Comparison of ENCODE assay signal across 8 cellular contexts in the genomic region with DNA sequence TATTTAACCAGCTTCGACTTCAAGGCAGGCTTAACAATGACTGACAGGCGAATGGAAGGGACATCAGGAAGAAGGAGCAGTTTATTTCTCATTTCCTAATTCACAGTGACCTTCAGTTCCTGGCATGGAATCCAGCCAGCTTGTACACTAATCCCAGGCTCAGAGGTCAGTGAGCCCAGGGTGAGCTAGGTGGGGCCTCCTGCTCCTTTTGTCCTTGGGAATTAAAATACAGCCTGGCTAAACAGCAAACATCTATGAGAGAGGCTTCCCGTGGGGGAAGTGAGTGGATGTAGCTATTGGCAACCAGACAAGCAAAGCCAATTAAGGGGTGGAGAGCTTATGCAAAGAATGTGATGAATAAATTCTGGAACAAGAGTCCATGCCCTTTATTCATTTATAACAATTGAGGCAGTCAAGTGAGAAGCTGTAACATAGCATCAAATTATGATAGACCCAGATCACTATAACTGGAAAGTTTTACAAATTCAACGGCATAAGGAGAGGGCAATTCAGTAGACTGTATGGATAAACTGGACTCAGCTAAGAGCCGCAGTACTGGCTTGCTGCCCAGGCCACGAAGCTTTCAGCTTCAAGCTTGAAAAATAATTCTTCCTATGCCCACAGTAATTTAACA. TPM values are rescaled to one million over a fixed set of nuclear protein-coding genes. Genes with fewer than 3 reads are reported as not detected.
DNase-seq lines count a peak whose midpoint lies in the region; ATAC-seq and TF ChIP-seq lines count a peak whose summit lies in the region.

No MANE protein-coding gene starts in this region.

- H3K9me2 ChIP-seq in OCI-LY7 (ENCODE audit: insufficient read depth, low read length), result no peaks in the 10 kb centered on the region

- DNase-seq in HFFc6 (peak; percentile 68), NT2/D1 (ENCODE audit: low read depth, low spot score) (peak; percentile 58), endothelial cell (ENCODE audit: low spot score) (no peak), NCI-H2171 treated with DMSO at 0.1 percent for 48 hours (lab: John Stamatoyannopoulos, UW) (no peak), OCI-LY7 (ENCODE audit: low spot score) (no peak)
- DNase-seq in naive thymus-derived CD4-positive, alpha-beta T cell, result no peak

- TF ChIP-seq CTCF in HFFc6 (IDR thresholded peaks at IDR 0.05) (no peak), endothelial cell (IDR thresholded peaks at IDR 0.05; ENCODE audit: unreplicated experiment) (no peak), OCI-LY7 (conservative IDR thresholded peaks at IDR 0.05; ENCODE audit: low read length) (no peak)

- CTCF ChIA-PET in naive thymus-derived CD4-positive, alpha-beta T cell (lab: Charles Lee), result interaction anchor here (1.1 to 4.9 kb wide), 5 partner anchors 9 to 60 kb away, joined by 3 to 32 read pairs (median 4); a partner anchor contains a TSS
- CTCF ChIA-PET in OCI-LY7 (lab: Charles Lee; ENCODE audit: unreplicated experiment), result no interaction called here

- peak overlapping the region; percentile 93 for H3K27ac Mint-ChIP-seq in HFFc6
- H3K27ac Mint-ChIP-seq in endothelial cell (ENCODE audit: unreplicated experiment), result peak overlapping the region; percentile 59
- H3K27ac Mint-ChIP-seq in naive thymus-derived CD4-positive, alpha-beta T cell, result peak overlapping the region in 7 of 9 donors; percentile 90 to 100 (median 93)

- H3K9ac ChIP-seq in NT2/D1 (ENCODE audit: insufficient read length, low read depth), result no peak overlapping the region

- no peak overlapping the region for H3K4me2 ChIP-seq in OCI-LY7 (ENCODE audit: low read length)

- peak overlapping the region; percentile 59 for H3K27ac ChIP-seq in naive thymus-derived CD4-positive, alpha-beta T cell (ENCODE audit: low read depth, low read length)
- no peak overlapping the region for H3K27ac ChIP-seq in OCI-LY7 (ENCODE audit: low read depth, low read length, poor library complexity, severe bottlenecking)

- H3K27me3 Mint-ChIP-seq in HFFc6 (ENCODE audit: insufficient read depth), result peaks cover 21% of the 10 kb centered on the region
- peaks cover 3% of the 10 kb centered on the region for H3K27me3 Mint-ChIP-seq in endothelial cell (ENCODE audit: unreplicated experiment)
- H3K27me3 Mint-ChIP-seq in naive thymus-derived CD4-positive, alpha-beta T cell, result no peaks in the 10 kb centered on the region

- POLR2A ChIA-PET in naive thymus-derived CD4-positive, alpha-beta T cell (lab: Charles Lee), result interaction anchor here (0.6 to 15.9 kb wide), 10 partner anchors 8 to 58 kb away, joined by 3 to 210 read pairs (median 4); a partner anchor contains a TSS
- POLR2A ChIA-PET in OCI-LY7 (lab: Charles Lee), result interaction anchor here (0.6 to 3.2 kb wide), 7 partner anchors 9 to 144 kb away, joined by 3 to 20 read pairs (median 4); no protein-coding TSS in a partner anchor

- H3K27me3 ChIP-seq in NT2/D1 (ENCODE audit: insufficient read depth, insufficient read length), result no peaks in the 10 kb centered on the region
- H3K27me3 ChIP-seq in naive thymus-derived CD4-positive, alpha-beta T cell (ENCODE audit: control insufficient read depth in 2 of 2, insufficient read depth in 2 of 2, low read length in 2 of 2), result no peaks in the 10 kb centered on the region

- H3K36me3 Mint-ChIP-seq in HFFc6 (ENCODE audit: low read depth) (peaks cover 78% of the 10 kb centered on the region), endothelial cell (ENCODE audit: low read depth, unreplicated experiment) (peaks cover 28% of the 10 kb centered on the region)
- H3K36me3 Mint-ChIP-seq in naive thymus-derived CD4-positive, alpha-beta T cell, result peaks cover 13 to 67% (median 52%) of the 10 kb centered on the region in 5 donors

- no peaks in the 10 kb centered on the region for H3K79me2 ChIP-seq in OCI-LY7 (ENCODE audit: insufficient read depth, low read depth, low read length)

- no TSS peak for BruUV-seq in OCI-LY7 (replicated peaks; lab: Mats Ljungman, UMichigan)

- no peak overlapping the region for H2AFZ ChIP-seq in OCI-LY7 (ENCODE audit: low read length)

- peaks cover 11% of the 10 kb centered on the region; the same call in 1 of the 2 replicates for H3K9me3 ChIP-seq in NT2/D1 (ENCODE audit: insufficient read depth, low read length)
- H3K9me3 ChIP-seq in naive thymus-derived CD4-positive, alpha-beta T cell (ENCODE audit: control insufficient read depth in 2 of 3, low read length in 3 of 3), result no peaks in the 10 kb centered on the region
- no peaks in the 10 kb centered on the region for H3K9me3 ChIP-seq in OCI-LY7 (ENCODE audit: low read length)

- no peak for ATAC-seq in naive thymus-derived CD4-positive, alpha-beta T cell
- no peak for ATAC-seq in GM19351 (IDR thresholded peaks at IDR 0.05; ENCODE audit: unreplicated experiment)
- no peak for ATAC-seq in GM19397 (IDR thresholded peaks at IDR 0.05; ENCODE audit: unreplicated experiment)

- peaks cover 5% of the 10 kb centered on the region for H3K4me1 ChIP-seq in NT2/D1 (ENCODE audit: insufficient read depth, insufficient read length)
- H3K4me1 ChIP-seq in naive thymus-derived CD4-positive, alpha-beta T cell (ENCODE audit: control insufficient read depth in 2 of 2, insufficient read depth in 2 of 2, low read length in 2 of 2), result peaks cover 69 to 86% of the 10 kb centered on the region in 2 donors
- peaks cover 14% of the 10 kb centered on the region for H3K4me1 ChIP-seq in OCI-LY7 (ENCODE audit: insufficient read depth, low read length, poor library complexity, severe bottlenecking)

- H3K4me3 ChIP-seq in NT2/D1 (ENCODE audit: insufficient read length, low read depth) (no peak overlapping the region), OCI-LY7 (ENCODE audit: low read depth, low read length, poor library complexity, severe bottlenecking) (no peak overlapping the region)
- no peak overlapping the region for H3K4me3 ChIP-seq in naive thymus-derived CD4-positive, alpha-beta T cell (ENCODE audit: low read length)

- intact Hi-C loops in naive thymus-derived CD4-positive, alpha-beta T cell (cut with micrococcal nuclease), result loop anchor here in 1 of 2 donors (1.0 kb wide), 1 partner anchor 8 kb away; no protein-coding TSS in a partner anchor
- intact Hi-C loops in OCI-LY7 (cut with micrococcal nuclease; ENCODE audit: unreplicated experiment), result no loop called here

- H3K4me1 Mint-ChIP-seq in HFFc6 (ENCODE audit: low read depth), result peaks cover 86% of the 10 kb centered on the region
- H3K4me1 Mint-ChIP-seq in endothelial cell (ENCODE audit: unreplicated experiment), result peaks cover 50% of the 10 kb centered on the region
- H3K4me1 Mint-ChIP-seq in naive thymus-derived CD4-positive, alpha-beta T cell, result peaks cover 48 to 100% (median 96%) of the 10 kb centered on the region in 7 donors

- H3K9me3 Mint-ChIP-seq in HFFc6 (no peaks in the 10 kb centered on the region; the same call in 1 of the 2 replicates), endothelial cell (ENCODE audit: unreplicated experiment) (no peaks in the 10 kb centered on the region)
- peaks cover 0 to 6% (median 0%) of the 10 kb centered on the region in 11 donors for H3K9me3 Mint-ChIP-seq in naive thymus-derived CD4-positive, alpha-beta T cell

- H4K20me1 ChIP-seq in OCI-LY7 (ENCODE audit: insufficient read depth, low read length), result no peaks in the 10 kb centered on the region

- H3K4me3 Mint-ChIP-seq in HFFc6, result peak overlapping the region; percentile 36; the same call in 1 of the 2 replicates
- H3K4me3 Mint-ChIP-seq in endothelial cell (ENCODE audit: unreplicated experiment), result no peak overlapping the region
- H3K4me3 Mint-ChIP-seq in naive thymus-derived CD4-positive, alpha-beta T cell, result peak overlapping the region in 9 of 10 donors; percentile 4 to 58 (median 39)

- H3K36me3 ChIP-seq in NT2/D1 (ENCODE audit: insufficient read depth, insufficient read length, low read length) (peaks cover 83% of the 10 kb centered on the region), OCI-LY7 (ENCODE audit: insufficient read depth, low read length) (peaks cover 88% of the 10 kb centered on the region)
- H3K36me3 ChIP-seq in naive thymus-derived CD4-positive, alpha-beta T cell (ENCODE audit: control insufficient read depth in 2 of 3, insufficient read depth in 3 of 3, low read length in 3 of 3), result peaks cover 0 to 39% (median 29%) of the 10 kb centered on the region in 3 experiments

RNA-seq across cellular contexts. Expression of a gene that starts 57.1 kb away (rescaled TPM):
- total RNA-seq in HFFc6 (2021; fragmentation: NEBNext Ultra II Directional; extraction: Animal tissue kit (Norgen Biotek cat#: 25700)), result 10 to 100 TPM; 59.0 to 79.2 (median 62.8) TPM
- total RNA-seq in endothelial cell (ENCODE audit: unreplicated experiment), result 28.6 TPM
- total RNA-seq in naive thymus-derived CD4-positive, alpha-beta T cell, result 100 to 1,000 TPM in 2 of 5 experiments, 10 to 100 TPM in 3; 71.3 to 132 (median 95.8) TPM
- polyA plus RNA-seq in naive thymus-derived CD4-positive, alpha-beta T cell, result 100 to 1,000 TPM; 199 to 292 TPM
- total RNA-seq in OCI-LY7 (2014; rRNA removed; shearing (Covaris generic)), result 28.7 and 32.4 TPM in 2 replicates
- total RNA-seq in OCI-LY7 (2022), result 25.8 and 31.0 TPM in 2 replicates

Comparison
In these comparisons a context has a peak if more than half of its experiments do, and no peak if none do; other contexts are left out.
1. DNase-seq: peak in HFFc6 (single experiment) and NT2/D1 (single experiment); none in endothelial cell (single experiment), naive thymus-derived CD4-positive, alpha-beta T cell (0 of 9), NCI-H2171 treated with DMSO at 0.1 percent for 48 hours (single experiment) and OCI-LY7 (single experiment).
2. Peak in every context shown above with its lines, with median percentiles within 50 percentile points of each other: H3K27ac Mint-ChIP-seq.